8 cellular contexts compared by ENCODE assay signal in genomic region chr7:13279854-13280435, GRCh38.
A peak's percentile ranks its signal among the peaks of the same experiment; 100 is the strongest.
DNase-seq lines count a peak whose midpoint lies in the region; ATAC-seq and TF ChIP-seq lines count a peak whose summit lies in the region.

No MANE protein-coding gene starts in this region.

- no peak overlapping the region for H2BK15ac ChIP-seq in H9 (ENCODE audit: low read depth, low read length)

- H2BK120ac ChIP-seq in H9 (ENCODE audit: low read depth, low read length, poor library complexity, severe bottlenecking): no peak overlapping the region

- H3K14ac ChIP-seq in H9 (ENCODE audit: insufficient read depth, low read length): no peak overlapping the region

- H4K91ac ChIP-seq in H9 (ENCODE audit: insufficient read length, low read depth, low read length): no peak overlapping the region

- TF ChIP-seq CTCF in H9 (conservative IDR thresholded peaks at IDR 0.05): peak; percentile 71
- peak; percentile 80 to 85 for TF ChIP-seq CTCF in brain (conservative IDR thresholded peaks at IDR 0.05)

- no peaks in the 10 kb centered on the region for H3K27me3 Mint-ChIP-seq in H9 (ENCODE audit: low read depth)
- peaks cover 3% of the 10 kb centered on the region for H3K27me3 Mint-ChIP-seq in brain

- ATAC-seq in GM18868 (IDR thresholded peaks at IDR 0.05; ENCODE audit: unreplicated experiment) (no peak), HG03025 (IDR thresholded peaks at IDR 0.05; ENCODE audit: low FRiP score, unreplicated experiment) (no peak)

- WGBS in H9 (ENCODE audit: extremely low coverage, insufficient read length, low lambda C conversion rate): no CpG with 5 or more reads among the region's 3 CpGs

- H3K27ac Mint-ChIP-seq in H9 (no peak overlapping the region), brain (no peak overlapping the region)

- H3K79me2 ChIP-seq in H9 (ENCODE audit: insufficient read depth, low read length): no peaks in the 10 kb centered on the region

- H4K20me1 ChIP-seq in H9 (ENCODE audit: control insufficient read depth, insufficient read depth, insufficient read length): no peaks in the 10 kb centered on the region

- peaks cover 2 to 4% (median 3%) of the 10 kb centered on the region in 3 experiments for H3K36me3 Mint-ChIP-seq in H9 (ENCODE audit: insufficient read depth in 1 of 3, low read depth in 3 of 3)
- H3K36me3 Mint-ChIP-seq in brain: no peaks in the 10 kb centered on the region

- H3K23ac ChIP-seq in H9 (ENCODE audit: insufficient read length, low read depth, low read length): no peak overlapping the region

- H3K4me1 Mint-ChIP-seq in H9 (no peaks in the 10 kb centered on the region), brain (no peaks in the 10 kb centered on the region)

- H3K23me2 ChIP-seq in H9 (ENCODE audit: insufficient read length, low read depth, low read length, poor library complexity, severe bottlenecking): no peaks in the 10 kb centered on the region

- H3T11ph ChIP-seq in H9 (ENCODE audit: low read length): no peak overlapping the region

- H4K5ac ChIP-seq in H9 (ENCODE audit: insufficient read length, low read depth, low read length): no peak overlapping the region

- H4K8ac ChIP-seq in H9 (replicated peaks; ENCODE audit: insufficient read length, low read depth, low read length): no peak overlapping the region

- H3K4ac ChIP-seq in H9 (ENCODE audit: low read depth, low read length): no peak overlapping the region

- no peaks in the 10 kb centered on the region for H3K79me1 ChIP-seq in H9 (ENCODE audit: insufficient read depth, low read depth, low read length, poor library complexity, severe bottlenecking)

- H3K4me2 ChIP-seq in H9 (ENCODE audit: insufficient read depth, insufficient read length, low read length): no peak overlapping the region

- no peak overlapping the region for H2BK5ac ChIP-seq in H9 (ENCODE audit: insufficient read length, low read length)

- DNase-seq in H9 (no peak), NCI-H2171 treated with DMSO at 0.1 percent for 48 hours (lab: John Stamatoyannopoulos, UW) (peak; percentile 66), midbrain (lab: John Stamatoyannopoulos, UW) (peak; percentile 34)
- DNase-seq in activated CD4-positive, CD25-positive, alpha-beta regulatory T cell (lab: John Stamatoyannopoulos, UW): no peak
- no peak for DNase-seq in activated effector memory CD4-positive, alpha-beta T cell treated with anti-CD3 and anti-CD28 coated beads, Interleukin-2, amount 50 U/mL, for 16 hours

- H3K27me3 ChIP-seq in H9 (ENCODE audit: insufficient read depth, low read length): no peaks in the 10 kb centered on the region

- no peak overlapping the region for H3K4me3 Mint-ChIP-seq in H9
- no peak overlapping the region for H3K4me3 Mint-ChIP-seq in brain

- no peak overlapping the region for H2BK20ac ChIP-seq in H9 (ENCODE audit: low read depth, low read length, poor library complexity, severe bottlenecking)

- H3K9me3 Mint-ChIP-seq in H9: peaks cover 4 to 5% of the 10 kb centered on the region in 2 experiments
- peaks cover 2 to 3% (median 3%) of the 10 kb centered on the region in 5 experiments for H3K9me3 Mint-ChIP-seq in brain

- no peak overlapping the region for H3K56ac ChIP-seq in H9 (ENCODE audit: insufficient read length, low read depth, low read length)

- H2AK5ac ChIP-seq in H9 (ENCODE audit: insufficient read length, low read length): no peak overlapping the region

- no peak overlapping the region for H3K9ac ChIP-seq in H9 (ENCODE audit: extremely low read depth, insufficient read length, low read length)

- H3K4me1 ChIP-seq in H9 (ENCODE audit: insufficient read depth, low read length): no peaks in the 10 kb centered on the region

- no peak overlapping the region for H3K18ac ChIP-seq in H9 (ENCODE audit: insufficient read length, low read depth, low read length)

- H3K9me3 ChIP-seq in H9 (ENCODE audit: control insufficient read depth, low read depth, low read length): no peaks in the 10 kb centered on the region

- no peak overlapping the region for H3K27ac ChIP-seq in H9 (ENCODE audit: insufficient read length, low read depth, low read length)

- no peak overlapping the region for H2AFZ ChIP-seq in H9 (ENCODE audit: low read length)

- no peak overlapping the region for H2BK12ac ChIP-seq in H9 (ENCODE audit: insufficient read length, low read depth, low read length)

Comparison
In these comparisons a context has a peak if more than half of its experiments do, and no peak if none do; other contexts are left out.
1. DNase-seq: peak in NCI-H2171 treated with DMSO at 0.1 percent for 48 hours (single experiment) and midbrain (single experiment); none in H9 (single experiment), activated CD4-positive, CD25-positive, alpha-beta regulatory T cell (0 of 4) and activated effector memory CD4-positive, alpha-beta T cell treated with anti-CD3 and anti-CD28 coated beads, Interleukin-2, amount 50 U/mL, for 16 hours (single experiment).